Comparison of ENCODE assay signal across 18 cellular contexts in the genomic region with DNA sequence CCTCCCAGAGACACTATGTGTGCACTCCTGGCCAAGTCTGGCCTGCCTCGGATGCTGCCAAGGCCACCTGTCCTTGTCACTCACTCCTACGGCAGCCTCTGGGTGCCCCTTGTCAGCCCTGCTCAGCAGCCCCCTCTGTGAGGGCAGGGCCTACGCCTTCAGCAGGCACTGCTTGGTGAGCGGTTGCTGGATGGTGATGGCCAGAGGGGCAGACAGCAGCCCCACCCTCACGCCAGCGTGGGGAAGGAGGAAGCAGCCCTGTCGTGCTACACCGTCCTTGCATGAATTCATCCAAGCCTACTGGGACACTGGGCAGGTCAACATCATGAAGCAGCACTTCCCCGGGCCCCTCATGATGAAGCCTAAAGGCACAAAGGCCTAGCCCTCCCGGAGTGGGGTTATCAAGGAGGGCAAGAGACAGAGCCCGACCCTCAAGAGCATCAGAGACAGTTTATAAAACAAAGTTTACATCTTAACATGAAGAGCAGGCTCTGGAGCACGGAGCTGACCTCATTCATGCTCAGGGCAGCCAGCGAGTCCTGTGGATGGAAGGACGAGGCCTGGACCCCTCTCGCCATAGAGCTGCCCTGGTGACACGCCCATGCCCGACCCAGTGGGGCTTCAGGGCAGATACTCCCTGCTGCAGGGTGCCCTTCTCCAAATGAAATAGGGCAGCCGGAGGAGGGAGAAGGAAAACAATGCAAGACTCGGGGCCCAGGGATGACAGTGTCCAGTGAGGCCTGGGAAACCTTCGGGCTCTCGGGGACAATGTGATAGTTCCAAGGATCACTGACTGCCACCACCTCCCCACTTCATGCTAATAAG. TPM values are rescaled to one million over a fixed set of nuclear protein-coding genes. Genes with fewer than 3 reads are reported as not detected.
DNase-seq lines count a peak whose midpoint lies in the region; FAIRE-seq and TF ChIP-seq lines count a peak whose summit lies in the region.
"Had no signal": no experiment of that assay in that cellular context is flagged by ENCODE, and none has a peak within 500 bp of the region (broad histone marks: within the 10 kb centered on the region; RNA-seq: fewer than 3 reads in every experiment).

No MANE protein-coding gene starts in this region.

- H3K27me3 ChIP-seq in sigmoid colon: no peaks in the 10 kb centered on the region

- no peaks in the 10 kb centered on the region for H3K9me3 Mint-ChIP-seq in type B pancreatic cell
- H3K9me3 Mint-ChIP-seq in activated T-helper 1 cell treated with anti-CD3 and anti-CD28 coated beads, Interleukin-12 subunit alpha, Interleukin-12 subunit beta, Interleukin-2, Interleukin-4 antibody, amounts not matched to agents 30 ng/mL and 10 ng/mL and 1 ng/mL, durations not matched to agents 14 hours and 24 hours and 36 hours: no peaks in the 10 kb centered on the region

- H3K9me3 ChIP-seq in kidney (ENCODE audit: control insufficient read depth in 1 of 2, low read length in 2 of 2) (no peaks in the 10 kb centered on the region), sigmoid colon (no peaks in the 10 kb centered on the region)
- H3K9me3 ChIP-seq: HAP-1 had no signal

- H3K4me1 Mint-ChIP-seq in type B pancreatic cell (ENCODE audit: unreplicated experiment): peaks cover 7% of the 10 kb centered on the region
- peaks cover 5% of the 10 kb centered on the region for H3K4me1 Mint-ChIP-seq in activated T-helper 1 cell treated with anti-CD3 and anti-CD28 coated beads, Interleukin-12 subunit alpha, Interleukin-12 subunit beta, Interleukin-2, Interleukin-4 antibody, amounts not matched to agents 30 ng/mL and 10 ng/mL and 1 ng/mL, durations not matched to agents 14 hours and 24 hours and 36 hours (ENCODE audit: low read depth)
- H3K4me1 Mint-ChIP-seq: CD14-positive monocyte had no signal

- no peak overlapping the region for H3K27ac ChIP-seq in kidney (ENCODE audit: low read depth in 2 of 2, low read length in 2 of 2)
- no peak overlapping the region for H3K27ac ChIP-seq in sigmoid colon

- no peak overlapping the region for H3K27ac Mint-ChIP-seq in type B pancreatic cell
- no peak overlapping the region for H3K27ac Mint-ChIP-seq in activated T-helper 1 cell treated with anti-CD3 and anti-CD28 coated beads, Interleukin-12 subunit alpha, Interleukin-12 subunit beta, Interleukin-2, Interleukin-4 antibody, amounts not matched to agents 30 ng/mL and 10 ng/mL and 1 ng/mL, durations not matched to agents 14 hours and 24 hours and 36 hours
- H3K27ac Mint-ChIP-seq: CD14-positive monocyte had no signal

- no peak for FAIRE-seq in kidney (lab: Jason Lieb, UNC)
- FAIRE-seq in RCC 7860 (lab: Jason Lieb, UNC): no peak
- FAIRE-seq: A204.1, GM12891, K562 had no signal

- WGBS in sigmoid colon, 2 donors: 85 to 86% methylated on average over 21 of the region's 21 CpGs

- H3K9ac ChIP-seq in kidney (ENCODE audit: low read length in 2 of 2): no peak overlapping the region

- intact Hi-C loops in kidney (cut with DNase I): no loop called here
- intact Hi-C loops in sigmoid colon (cut with DNase I): no loop called here
- intact Hi-C loops in activated T-helper 1 cell treated with anti-CD3 and anti-CD28 coated beads, Interleukin-12 subunit alpha, Interleukin-12 subunit beta, Interleukin-2, Interleukin-4 antibody, amounts not matched to agents 30 ng/mL and 10 ng/mL and 1 ng/mL, durations not matched to agents 14 hours and 24 hours and 36 hours (cut with micrococcal nuclease): no loop called here

- H3K27me3 Mint-ChIP-seq in type B pancreatic cell: no peaks in the 10 kb centered on the region
- peaks cover 8% of the 10 kb centered on the region for H3K27me3 Mint-ChIP-seq in activated T-helper 1 cell treated with anti-CD3 and anti-CD28 coated beads, Interleukin-12 subunit alpha, Interleukin-12 subunit beta, Interleukin-2, Interleukin-4 antibody, amounts not matched to agents 30 ng/mL and 10 ng/mL and 1 ng/mL, durations not matched to agents 14 hours and 24 hours and 36 hours (ENCODE audit: insufficient read depth)

- no peak for TF ChIP-seq EP300 in sigmoid colon (IDR thresholded peaks at IDR 0.05)

- TF ChIP-seq CTCF in kidney (IDR thresholded peaks at IDR 0.05; ENCODE audit: borderline replicate concordance, extremely low read depth, insufficient read depth) (no peak), sigmoid colon (IDR thresholded peaks at IDR 0.05) (no peak), type B pancreatic cell (conservative IDR thresholded peaks at IDR 0.05) (no peak)

- peak; percentile 59 for DNase-seq in activated effector memory CD4-positive, alpha-beta T cell treated with anti-CD3 and anti-CD28 coated beads, Interleukin-2, amount 50 U/mL, for 16 hours
- DNase-seq in activated effector memory CD4-positive, alpha-beta T cell treated with Interleukin-2 at 50 U/mL for 16 hours: no peak
- DNase-seq in kidney (peak; percentile 54), sigmoid colon (peak; percentile 50), type B pancreatic cell (ENCODE audit: extremely low spot score, unreplicated experiment) (peak; percentile 58), SHP77 (lab: John Stamatoyannopoulos, UW) (no peak), RCC 7860 (ENCODE audit: low spot score) (no peak)
- no peak for DNase-seq in activated T-helper 1 cell treated with anti-CD3 and anti-CD28 coated beads, Interleukin-12 subunit alpha, Interleukin-12 subunit beta, Interleukin-2, Interleukin-4 antibody, amounts not matched to agents 30 ng/mL and 10 ng/mL and 1 ng/mL, durations not matched to agents 14 hours and 24 hours and 36 hours (ENCODE audit: low spot score)
- DNase-seq: Calu3, NCI-H1105, NCI-H1694 treated with DMSO at 0.1 percent for 48 hours, NCI-H774 had no signal

- H3K4me3 Mint-ChIP-seq in type B pancreatic cell: no peak overlapping the region
- H3K4me3 Mint-ChIP-seq in activated T-helper 1 cell treated with anti-CD3 and anti-CD28 coated beads, Interleukin-12 subunit alpha, Interleukin-12 subunit beta, Interleukin-2, Interleukin-4 antibody, amounts not matched to agents 30 ng/mL and 10 ng/mL and 1 ng/mL, durations not matched to agents 14 hours and 24 hours and 36 hours: no peak overlapping the region
- H3K4me3 Mint-ChIP-seq: CD14-positive monocyte had no signal

- no peaks in the 10 kb centered on the region for H3K36me3 Mint-ChIP-seq in type B pancreatic cell
- no peaks in the 10 kb centered on the region for H3K36me3 Mint-ChIP-seq in activated T-helper 1 cell treated with anti-CD3 and anti-CD28 coated beads, Interleukin-12 subunit alpha, Interleukin-12 subunit beta, Interleukin-2, Interleukin-4 antibody, amounts not matched to agents 30 ng/mL and 10 ng/mL and 1 ng/mL, durations not matched to agents 14 hours and 24 hours and 36 hours (ENCODE audit: low read depth)
- H3K36me3 Mint-ChIP-seq: CD14-positive monocyte had no signal

- H3K4me3 ChIP-seq in kidney (ENCODE audit: low read length in 2 of 2) (no peak overlapping the region), sigmoid colon (no peak overlapping the region)
- H3K4me3 ChIP-seq: HAP-1, K562 had no signal

- peaks cover 20 to 51% of the 10 kb centered on the region in 2 donors for H3K36me3 ChIP-seq in kidney (ENCODE audit: control insufficient read depth in 1 of 2, insufficient read depth in 2 of 2, low read length in 2 of 2)
- H3K36me3 ChIP-seq in sigmoid colon: no peaks in the 10 kb centered on the region

- no peaks in the 10 kb centered on the region for H3K4me1 ChIP-seq in kidney (ENCODE audit: control insufficient read depth in 1 of 2, insufficient read depth in 1 of 2, low read depth in 1 of 2, low read length in 2 of 2)
- H3K4me1 ChIP-seq in sigmoid colon: no peaks in the 10 kb centered on the region
- H3K4me1 ChIP-seq: HAP-1 had no signal

- no peak for TF ChIP-seq POLR2A in sigmoid colon (IDR thresholded peaks at IDR 0.05)

RNA-seq across cellular contexts. Expression of a gene that starts 25.3 kb away (rescaled TPM):
- total RNA-seq in kidney: 33.4 TPM
- 26.5 TPM for polyA plus RNA-seq in kidney (ENCODE audit: insufficient read depth, low read depth, low replicate concordance)
- total RNA-seq in sigmoid colon: 1 to 10 TPM; 1.1 to 1.8 (median 1.7) TPM
- 1 to 10 TPM; 5.4 to 9.5 (median 6.8) TPM for polyA plus RNA-seq in sigmoid colon
- 8.0 and 9.6 TPM in 2 replicates for total RNA-seq in type B pancreatic cell (ENCODE audit: low replicate concordance)
- total RNA-seq in activated T-helper 1 cell treated with anti-CD3 and anti-CD28 coated beads, Interleukin-12 subunit alpha, Interleukin-12 subunit beta, Interleukin-2, Interleukin-4 antibody, amounts not matched to agents 30 ng/mL and 10 ng/mL and 1 ng/mL, durations not matched to agents 14 hours and 24 hours and 36 hours: 0.42 and 0.91 TPM in 2 replicates
- total RNA-seq: HT1080 had no signal
- polyA plus RNA-seq: CD14-positive monocyte had no signal

RNA-seq across cellular contexts. Expression of a gene that starts 25.4 kb away (rescaled TPM):
- total RNA-seq in kidney: 27.7 TPM
- 87.4 TPM for polyA plus RNA-seq in kidney (ENCODE audit: insufficient read depth, low read depth, low replicate concordance)
- total RNA-seq in sigmoid colon: 1 to 10 TPM; 1.1 to 2.8 (median 1.7) TPM
- 1 to 10 TPM; 1.2 to 9.0 (median 2.8) TPM for polyA plus RNA-seq in sigmoid colon
- total RNA-seq in type B pancreatic cell (ENCODE audit: low replicate concordance): 10.5 and 10.8 TPM in 2 replicates
- 0.91 and 1.2 TPM in 2 replicates for total RNA-seq in activated T-helper 1 cell treated with anti-CD3 and anti-CD28 coated beads, Interleukin-12 subunit alpha, Interleukin-12 subunit beta, Interleukin-2, Interleukin-4 antibody, amounts not matched to agents 30 ng/mL and 10 ng/mL and 1 ng/mL, durations not matched to agents 14 hours and 24 hours and 36 hours
- total RNA-seq: HT1080 had no signal

Comparison
In these comparisons a context has a peak if more than half of its experiments do, and no peak if none do; other contexts are left out.
1. DNase-seq: peak in activated effector memory CD4-positive, alpha-beta T cell treated with anti-CD3 and anti-CD28 coated beads, Interleukin-2, amount 50 U/mL, for 16 hours (single experiment), kidney (single experiment), sigmoid colon (single experiment) and type B pancreatic cell (single experiment); none in activated effector memory CD4-positive, alpha-beta T cell treated with Interleukin-2 at 50 U/mL for 16 hours (single experiment), activated T-helper 1 cell treated with anti-CD3 and anti-CD28 coated beads, Interleukin-12 subunit alpha, Interleukin-12 subunit beta, Interleukin-2, Interleukin-4 antibody, amounts not matched to agents 30 ng/mL and 10 ng/mL and 1 ng/mL, durations not matched to agents 14 hours and 24 hours and 36 hours (single experiment), SHP77 (0 of 2) and RCC 7860 (single experiment).